In genomic region chr22:22420580-22420979, GRCh38 we compare ENCODE assay signal across 35 cellular contexts.
"Had no signal": no experiment of that assay in that cellular context is flagged by ENCODE, and none has a peak within 500 bp of the region (broad histone marks: within the 10 kb centered on the region; RNA-seq: fewer than 3 reads in every experiment).

No MANE protein-coding gene starts in this region.

- H3K36me3 ChIP-seq: MG63 had no signal

- DNase-seq: Karpas-422, Kasumi-1, MG63, MM.1S, MV-4-11, NCI-H1048, NCI-H1092, NCI-H1105, NCI-H1105 treated with DMSO at 0.1 percent for 48 hours, NCI-H1417, NCI-H1417 treated with DMSO at 0.1 percent for 48 hours, NCI-H1436, NCI-H1436 treated with DMSO at 0.1 percent for 48 hours, NCI-H146, NCI-H1694, NCI-H1694 treated with DMSO at 0.1 percent for 48 hours, NCI-H187, NCI-H187 treated with DMSO at 0.1 percent for 48 hours, NCI-H1930, NCI-H2029, NCI-H2029 treated with DMSO at 0.1 percent for 48 hours, NCI-H2081, NCI-H2081 treated with DMSO at 0.1 percent for 48 hours, NCI-H2107, NCI-H2171, NCI-H2171 treated with DMSO at 0.1 percent for 48 hours, NCI-H2227 treated with DMSO at 0.1 percent for 48 hours, NCI-H226, NCI-H345, NCI-H446, NCI-H446 treated with DMSO at 0.1 percent for 48 hours, NCI-H510A, NCI-H510A treated with DMSO at 0.1 percent for 48 hours, NCI-H524, NCI-H524 treated with DMSO at 0.1 percent for 48 hours had no signal

- H3K9me3 ChIP-seq: MG63 had no signal

- H3K4me3 ChIP-seq: MG63 had no signal
